32 cellular contexts compared by ENCODE assay signal in the genomic region with DNA sequence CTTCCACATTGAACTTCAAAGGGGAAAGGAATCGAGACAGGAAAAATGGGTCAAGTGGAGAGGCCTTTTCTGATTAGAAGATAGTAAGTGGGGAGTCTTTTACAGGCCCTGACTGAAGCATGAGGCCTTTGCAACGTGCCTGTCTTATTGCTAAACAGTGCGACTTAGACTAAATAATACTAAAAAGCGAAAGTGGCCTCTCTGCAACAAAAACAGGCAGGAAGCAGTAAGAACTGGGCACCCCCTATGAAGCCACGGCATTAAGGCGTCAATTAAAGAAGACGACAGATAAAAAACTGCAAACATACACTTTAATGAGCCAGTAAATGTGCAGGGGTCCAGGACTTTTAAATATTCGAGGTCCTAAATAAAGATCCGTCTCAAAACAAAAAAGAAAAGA.
"Had no signal": no experiment of that assay in that cellular context is flagged by ENCODE, and none has a peak within 500 bp of the region (broad histone marks: within the 10 kb centered on the region; RNA-seq: fewer than 3 reads in every experiment).

No MANE protein-coding gene starts in this region.

- H3K27me3 Mint-ChIP-seq: activated T-helper 17 cell treated with anti-CD3 and anti-CD28 coated beads, Interleukin-2, amount 50 U/mL, for 72 hours; stimulated activated memory B cell treated with anti-CD40 and anti-IgM and Interleukin-4, amounts not matched to agents 10 μg/mL and 1 μg/mL and 100 μg/mL, for 72 hours had no signal

- H3K4me1 Mint-ChIP-seq: stimulated activated memory B cell treated with anti-CD40 and anti-IgM and Interleukin-4, amounts not matched to agents 10 μg/mL and 1 μg/mL and 100 μg/mL, for 72 hours had no signal

- H3K27me3 ChIP-seq: brain microvascular endothelial cell, foreskin keratinocyte, left lung, pancreas, thyroid gland, upper lobe of right lung had no signal

- ATAC-seq: activated T-cell treated with anti-CD3 and anti-CD28 coated beads, Interleukin-2, amount 50 U/mL, for 4 hours; activated T-helper 17 cell treated with anti-CD3 and anti-CD28 coated beads, Interleukin-2, amount 50 U/mL, for 72 hours; esophagus mucosa; foreskin keratinocyte; heart right ventricle; left lung; mucosa of descending colon; pancreas; sciatic nerve; stimulated activated memory B cell treated with anti-CD40 and anti-IgM and Interleukin-4, amounts not matched to agents 10 μg/mL and 1 μg/mL and 100 μg/mL, for 72 hours; stimulated activated naive CD8-positive, alpha-beta T cell treated with anti-CD3 and anti-CD28 coated beads, Interleukin-15, amount 100 ng/mL, for 72 hours; upper lobe of right lung had no signal

- H3K9me3 ChIP-seq: heart right ventricle, left lung, mucosa of descending colon, pancreas, prostate gland, thyroid gland, upper lobe of right lung had no signal

- H3K27ac ChIP-seq: brain microvascular endothelial cell, foreskin keratinocyte, heart right ventricle, left lung, pancreas, skin epidermis, upper lobe of right lung had no signal

- H3K27ac Mint-ChIP-seq: activated CD4-positive, alpha-beta memory T cell treated with anti-CD3 and anti-CD28 coated beads, Interleukin-2, amount 10 ng/mL, durations not matched to agents 7 days and 5 days; activated CD4-positive, alpha-beta T cell treated with anti-CD3 and anti-CD28 coated beads, Interleukin-2, amount 10 ng/mL, durations not matched to agents 7 days and 5 days; activated T-helper 17 cell treated with anti-CD3 and anti-CD28 coated beads, Interleukin-2, amount 50 U/mL, for 72 hours; stimulated activated memory B cell treated with anti-CD40 and anti-IgM and Interleukin-4, amounts not matched to agents 10 μg/mL and 1 μg/mL and 100 μg/mL, for 72 hours; stimulated activated naive CD8-positive, alpha-beta T cell treated with anti-CD3 and anti-CD28 coated beads, Interleukin-15, amount 100 ng/mL, for 72 hours; T-helper 1 cell treated with Interleukin-12 subunit alpha and Interleukin-12 subunit beta and Interleukin-4 antibody, amounts not matched to agents 30 μg/mL and 1 μg/mL, for 36 hours had no signal

- H3K4me1 ChIP-seq: heart right ventricle, left lung, pancreas, prostate gland, upper lobe of right lung had no signal

- H3K36me3 ChIP-seq: brain microvascular endothelial cell, heart right ventricle, left lung, pancreas, prostate gland, thyroid gland, upper lobe of right lung had no signal

- DNase-seq: activated CD4-positive, alpha-beta memory T cell treated with anti-CD3 and anti-CD28 coated beads, Interleukin-2, amount 10 ng/mL, durations not matched to agents 7 days and 5 days; activated CD4-positive, alpha-beta T cell treated with anti-CD3 and anti-CD28 coated beads, Interleukin-2, amount 10 ng/mL, durations not matched to agents 7 days and 5 days; activated CD4-positive, CD25-positive, alpha-beta regulatory T cell treated with anti-CD3 and anti-CD28 coated beads, Interleukin-2, amount 50 U/mL, for 72 hours; activated CD8-positive, alpha-beta memory T cell treated with anti-CD3 and anti-CD28 coated beads, Interleukin-2, amount 50 U/mL, for 48 hours; activated gamma-delta T cell treated with Interleukin-2 at 50 U/mL for 16 hours; activated naive CD4-positive, alpha-beta T cell treated with anti-CD3 and anti-CD28 coated beads, Interleukin-2, amount 50 U/mL, for 16 hours; activated T-cell treated with anti-CD3 and anti-CD28 coated beads, Interleukin-2, amount 50 U/mL, for 4 hours; amniotic stem cell; brain microvascular endothelial cell; cortex of kidney; foreskin keratinocyte; heart right ventricle; left lung; mesendoderm; mucosa of descending colon; nucleus accumbens; pancreas; retina; stimulated activated CD4-positive, alpha-beta T cell treated with anti-CD3 and anti-CD28 coated beads, Interleukin-4, amount 100 ng/mL, for 4 hours; stimulated activated CD8-positive, alpha-beta memory T cell treated with anti-CD3 and anti-CD28 coated beads, Interleukin-4, amount 100 ng/mL, for 48 hours; stimulated activated naive CD8-positive, alpha-beta T cell treated with anti-CD3 and anti-CD28 coated beads, Interleukin-15, amount 100 ng/mL, for 72 hours; T-helper 9 cell; thyroid gland; upper lobe of right lung had no signal

- H3K4me3 Mint-ChIP-seq: activated CD4-positive, alpha-beta memory T cell treated with anti-CD3 and anti-CD28 coated beads, Interleukin-2, amount 10 ng/mL, durations not matched to agents 7 days and 5 days; activated CD4-positive, alpha-beta T cell treated with anti-CD3 and anti-CD28 coated beads, Interleukin-2, amount 10 ng/mL, durations not matched to agents 7 days and 5 days; activated T-cell treated with anti-CD3 and anti-CD28 coated beads, Interleukin-2, amount 50 U/mL, for 4 hours; activated T-helper 17 cell treated with anti-CD3 and anti-CD28 coated beads, Interleukin-2, amount 50 U/mL, for 72 hours; stimulated activated memory B cell treated with anti-CD40 and anti-IgM and Interleukin-4, amounts not matched to agents 10 μg/mL and 1 μg/mL and 100 μg/mL, for 72 hours; stimulated activated naive CD8-positive, alpha-beta T cell treated with anti-CD3 and anti-CD28 coated beads, Interleukin-15, amount 100 ng/mL, for 72 hours; T-helper 1 cell treated with Interleukin-12 subunit alpha and Interleukin-12 subunit beta and Interleukin-4 antibody, amounts not matched to agents 30 μg/mL and 1 μg/mL, for 36 hours had no signal

- H3K4me3 ChIP-seq: heart right ventricle, left lung, lung, mucosa of descending colon, pancreas, prostate gland, skin epidermis, thyroid gland, upper lobe of right lung had no signal

- H3K36me3 Mint-ChIP-seq: stimulated activated memory B cell treated with anti-CD40 and anti-IgM and Interleukin-4, amounts not matched to agents 10 μg/mL and 1 μg/mL and 100 μg/mL, for 72 hours had no signal

- H3K9me3 Mint-ChIP-seq: activated CD4-positive, alpha-beta memory T cell treated with anti-CD3 and anti-CD28 coated beads, Interleukin-2, amount 10 ng/mL, durations not matched to agents 7 days and 5 days; activated T-helper 17 cell treated with anti-CD3 and anti-CD28 coated beads, Interleukin-2, amount 50 U/mL, for 72 hours; stimulated activated memory B cell treated with anti-CD40 and anti-IgM and Interleukin-4, amounts not matched to agents 10 μg/mL and 1 μg/mL and 100 μg/mL, for 72 hours; T-helper 1 cell treated with Interleukin-12 subunit alpha and Interleukin-12 subunit beta and Interleukin-4 antibody, amounts not matched to agents 30 μg/mL and 1 μg/mL, for 36 hours had no signal
